Comparison of ENCODE assay signal across 18 cellular contexts in the genomic region with DNA sequence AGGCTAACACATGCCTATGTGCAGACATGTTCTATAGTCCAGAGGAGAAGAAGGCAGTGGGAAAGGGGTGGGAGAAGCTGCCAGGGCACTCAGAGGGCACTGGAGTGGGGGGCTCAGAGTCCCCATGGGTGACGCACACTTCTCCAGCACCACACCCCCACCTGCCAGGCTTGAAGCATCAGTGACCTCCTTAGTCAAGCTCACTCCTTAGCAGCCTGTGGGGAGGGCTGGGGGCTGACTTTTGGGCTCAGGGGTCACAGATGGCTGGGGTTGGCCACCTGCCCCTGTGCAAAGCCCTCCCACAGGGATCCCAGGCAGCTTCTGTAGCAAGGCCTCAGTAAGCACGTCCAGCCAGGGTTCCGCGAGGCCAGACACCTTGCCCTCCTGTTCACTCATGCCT. TPM values are rescaled to one million over a fixed set of nuclear protein-coding genes. Genes with fewer than 3 reads are reported as not detected.
"Had no signal": no experiment of that assay in that cellular context is flagged by ENCODE, and none has a peak within 500 bp of the region (broad histone marks: within the 10 kb centered on the region; RNA-seq: fewer than 3 reads in every experiment).

No MANE protein-coding gene starts in this region.

- H3K4me3 Mint-ChIP-seq: T-cell had no signal

- H3K27me3 ChIP-seq: MG63, SJSA1 had no signal

- DNase-seq: IMR-90, Karpas-422, KG1, MG63, NCI-H1105, NCI-H1417, NCI-H1436 treated with DMSO at 0.1 percent for 48 hours, NCI-H1694, NCI-H187 treated with DMSO at 0.1 percent for 48 hours, NCI-H2029 treated with DMSO at 0.1 percent for 48 hours, NCI-H524, NCI-H526 treated with DMSO at 0.1 percent for 48 hours, RPMI8226, SIG-M5, SW 1271, T-cell had no signal

- H3K4me1 Mint-ChIP-seq: T-cell had no signal

- H3K27ac ChIP-seq: SJSA1, SK-N-MC had no signal

- H3K4me1 ChIP-seq: SJSA1 had no signal

- H3K27ac Mint-ChIP-seq: T-cell had no signal

- H3K9me3 Mint-ChIP-seq: T-cell had no signal

- H3K9me3 ChIP-seq: MG63, SJSA1 had no signal

- H3K36me3 Mint-ChIP-seq: T-cell had no signal

- H3K36me3 ChIP-seq: MG63, SJSA1 had no signal

- H3K4me3 ChIP-seq: MG63, SJSA1, SK-N-MC had no signal

RNA-seq across cellular contexts. Expression of gene TRIM29, which starts 18.8 kb away (rescaled TPM):
- polyA plus RNA-seq: IMR-90 had no signal
